ENCODE assay signal across 10 cellular contexts in the genomic region with DNA sequence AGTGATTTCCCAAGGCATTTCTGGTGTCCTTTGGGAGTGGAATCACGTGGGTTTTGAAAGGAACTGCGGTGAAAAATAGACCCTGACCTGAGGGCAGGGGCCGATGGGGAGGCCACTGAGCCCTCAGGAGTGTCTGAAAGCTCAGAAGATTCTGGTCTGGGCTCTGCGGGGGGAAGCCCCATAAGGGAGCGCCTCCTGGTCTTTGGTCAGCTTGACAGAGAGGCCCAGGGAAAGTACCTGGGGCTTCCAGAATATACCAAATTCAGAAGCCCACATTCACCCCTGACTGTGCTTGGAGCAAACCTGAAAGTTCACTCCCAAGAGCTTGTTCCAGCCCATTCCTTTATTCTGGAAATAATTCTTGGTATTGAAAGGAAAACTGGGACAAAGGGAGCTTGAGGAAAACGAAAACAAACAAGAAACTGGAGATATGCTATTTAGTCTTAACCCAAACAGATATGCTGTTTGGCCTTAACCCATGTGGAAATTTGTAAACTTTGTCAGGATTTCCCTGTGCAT. TPM values are rescaled to one million over a fixed set of nuclear protein-coding genes. Genes with fewer than 3 reads are reported as not detected.
DNase-seq lines count a peak whose midpoint lies in the region; ATAC-seq and TF ChIP-seq lines count a peak whose summit lies in the region.
"Had no signal": no experiment of that assay in that cellular context is flagged by ENCODE, and none has a peak within 500 bp of the region (broad histone marks: within the 10 kb centered on the region; RNA-seq: fewer than 3 reads in every experiment).

No MANE protein-coding gene starts in this region.

- H3K27me3 ChIP-seq in right cardiac atrium (ENCODE audit: control insufficient read depth, insufficient read depth) (no peaks in the 10 kb centered on the region), suprapubic skin (no peaks in the 10 kb centered on the region)

- DNase-seq in right cardiac atrium (peak in 1 of 3 donors; percentile 41), suprapubic skin (ENCODE audit: low spot score in 2 of 2) (no peak), foreskin melanocyte (no peak), amygdala (lab: John Stamatoyannopoulos, UW) (no peak)
- DNase-seq: DMS 273 treated with DMSO at 0.1 percent for 48 hours, NCI-H446 treated with DMSO at 0.1 percent for 48 hours had no signal

- ATAC-seq in HG02798 (IDR thresholded peaks at IDR 0.05; ENCODE audit: poor library complexity, unreplicated experiment) = peak; percentile 59
- ATAC-seq in right cardiac atrium = peak; percentile 14 to 15
- no peak for ATAC-seq in GM21825 (IDR thresholded peaks at IDR 0.05; ENCODE audit: unreplicated experiment)
- ATAC-seq: SK-N-SH treated with all-trans-retinoic acid at 6 μM for 48 hours had no signal

- H3K9me3 ChIP-seq in right cardiac atrium (ENCODE audit: control insufficient read depth, low read length) (no peaks in the 10 kb centered on the region), suprapubic skin (no peaks in the 10 kb centered on the region)

- no peak for TF ChIP-seq EP300 in suprapubic skin (IDR thresholded peaks at IDR 0.05)

- WGBS in right cardiac atrium = 49% methylated on average over 6 of the region's 6 CpGs
- WGBS in suprapubic skin = 79% methylated on average over 6 of the region's 6 CpGs

- intact Hi-C loops in right cardiac atrium (cut with DNase I) = loop anchor here in 3 of 4 donors (10.0 kb wide), 2 partner anchors 88 to 188 kb away; a partner anchor contains a TSS

- no peak overlapping the region for H3K4me3 ChIP-seq in right cardiac atrium (ENCODE audit: low read length)
- H3K4me3 ChIP-seq in suprapubic skin = no peak overlapping the region

- TF ChIP-seq CTCF in suprapubic skin (IDR thresholded peaks at IDR 0.05) = no peak

- H3K4me1 ChIP-seq in right cardiac atrium (ENCODE audit: control insufficient read depth, insufficient read depth, low read length) = peaks cover 20% of the 10 kb centered on the region
- peaks cover 30% of the 10 kb centered on the region for H3K4me1 ChIP-seq in suprapubic skin

- H3K36me3 ChIP-seq in suprapubic skin = peaks cover 64% of the 10 kb centered on the region

- H3K27ac ChIP-seq in right cardiac atrium (ENCODE audit: low read length) = peak overlapping the region; percentile 81
- peak overlapping the region; percentile 6 for H3K27ac ChIP-seq in suprapubic skin
- H3K27ac ChIP-seq: KMS-11 had no signal

- no peak for TF ChIP-seq POLR2A in suprapubic skin (IDR thresholded peaks at IDR 0.05)

RNA-seq across cellular contexts. Expression of a gene that starts 23.2 kb away (rescaled TPM):
- 10 to 100 TPM; 11.3 to 18.8 (median 15.0) TPM for total RNA-seq in right cardiac atrium
- 13.7 TPM for polyA plus RNA-seq in right cardiac atrium
- 10 to 100 TPM; 19.8 to 40.1 (median 30.4) TPM for total RNA-seq in suprapubic skin

RNA-seq across cellular contexts. Expression of a gene that starts 39.9 kb away (rescaled TPM):
- total RNA-seq in right cardiac atrium = 1 to 10 TPM; 1.2 to 1.6 (median 1.4) TPM
- polyA plus RNA-seq in right cardiac atrium = 2.5 TPM
- 1 to 10 TPM; 1.2 to 8.8 (median 3.2) TPM for total RNA-seq in suprapubic skin

RNA-seq across cellular contexts. Expression of a gene that starts 49.2 kb away (rescaled TPM):
- total RNA-seq in right cardiac atrium (10 to 100 TPM; 32.4 to 45.5 (median 40.0) TPM), suprapubic skin (10 to 100 TPM; 41.1 to 54.0 (median 46.0) TPM)
- polyA plus RNA-seq in right cardiac atrium = 30.2 TPM

RNA-seq across cellular contexts. Expression of a gene that starts 54.1 kb away (rescaled TPM):
- total RNA-seq in right cardiac atrium = 10 to 100 TPM; 46.9 to 63.8 (median 54.2) TPM
- polyA plus RNA-seq in right cardiac atrium = 65.0 TPM
- 10 to 100 TPM; 34.7 to 62.5 (median 44.3) TPM for total RNA-seq in suprapubic skin

RNA-seq across cellular contexts. Expression of a gene that starts 54.1 kb away (rescaled TPM):
- 10 to 100 TPM; 42.1 to 57.7 (median 48.8) TPM for total RNA-seq in right cardiac atrium
- 33.4 TPM for polyA plus RNA-seq in right cardiac atrium
- 100 to 1,000 TPM; 102 to 194 (median 142) TPM for total RNA-seq in suprapubic skin
